14 cellular contexts compared by ENCODE assay signal in the genomic region with DNA sequence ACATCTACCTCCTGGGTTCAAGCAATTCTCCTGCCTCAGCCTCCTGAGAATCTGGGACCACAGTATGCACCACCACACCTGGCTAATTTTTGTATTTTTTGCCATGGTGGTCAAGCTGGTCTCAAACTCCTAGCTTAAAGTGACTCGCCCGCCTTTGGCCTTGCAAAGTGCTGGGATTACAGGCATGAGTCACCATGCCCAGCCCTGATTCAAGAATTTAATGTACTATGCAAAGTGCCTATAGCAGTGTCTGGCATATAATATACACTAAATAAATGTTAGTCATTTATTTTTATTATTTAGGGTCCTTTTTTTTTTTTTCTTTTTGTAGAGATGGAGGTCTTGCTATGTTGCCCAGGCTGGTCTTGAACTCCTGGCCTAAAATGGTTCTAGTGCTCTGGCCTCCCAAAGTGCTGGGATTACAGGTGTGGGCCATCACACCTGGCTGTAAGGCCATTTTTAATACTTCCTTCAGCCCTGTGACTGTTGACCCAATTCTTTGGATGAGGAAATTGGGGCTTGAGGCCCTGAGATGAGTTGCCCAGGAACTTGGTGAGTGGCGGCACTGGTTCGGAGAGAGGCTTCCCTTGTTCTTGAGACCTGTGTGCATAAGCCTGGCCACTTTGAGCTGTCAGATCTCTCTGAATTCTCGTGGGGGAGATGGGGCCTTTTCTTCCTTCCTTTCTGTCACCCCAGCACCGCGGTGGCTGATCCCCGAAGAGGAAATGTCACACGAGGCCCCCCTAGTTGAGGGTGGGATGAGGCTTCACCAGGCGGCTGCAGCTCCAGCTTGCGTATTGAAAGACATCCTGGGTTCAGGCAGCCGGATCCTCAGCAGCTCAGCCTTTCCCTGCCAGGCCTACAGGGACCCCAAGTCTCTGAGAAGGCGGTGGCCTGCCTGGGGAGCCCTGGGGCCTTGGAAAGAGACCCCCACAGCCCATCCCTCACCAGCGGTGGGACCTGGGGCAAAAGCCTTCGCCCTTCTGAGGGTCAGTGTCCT. TPM values are rescaled to one million over a fixed set of nuclear protein-coding genes. Genes with fewer than 3 reads are reported as not detected.
DNase-seq lines count a peak whose midpoint lies in the region; ATAC-seq and TF ChIP-seq lines count a peak whose summit lies in the region.
"Had no signal": no experiment of that assay in that cellular context is flagged by ENCODE, and none has a peak within 500 bp of the region (broad histone marks: within the 10 kb centered on the region; RNA-seq: fewer than 3 reads in every experiment).

No MANE protein-coding gene starts in this region.

- CTCF ChIA-PET in activated CD8-positive, alpha-beta memory T cell treated with anti-CD3 and anti-CD28 coated beads, Interleukin-2, amount 10 ng/mL, durations not matched to agents 7 days and 5 days (lab: Charles Lee): interaction anchor here (0.5 to 1.3 kb wide), 4 partner anchors 14 to 542 kb away, joined by 3 to 5 read pairs (median 4); no protein-coding TSS in a partner anchor
- CTCF ChIA-PET in PC-3 (lab: Charles Lee): no interaction called here

- peak; percentile 48 for ATAC-seq in activated CD8-positive, alpha-beta memory T cell treated with anti-CD3 and anti-CD28 coated beads, Interleukin-2, amount 10 ng/mL, durations not matched to agents 7 days and 5 days
- ATAC-seq in PC-3 (peak; percentile 37; the same call in 1 of the 2 replicates), GM19035 (IDR thresholded peaks at IDR 0.05; ENCODE audit: unreplicated experiment) (no peak)
- ATAC-seq in stimulated activated naive CD8-positive, alpha-beta T cell treated with anti-CD3 and anti-CD28 coated beads, Interleukin-15, Interleukin-2, amounts not matched to agents 100 U/mL and 50 U/mL, for 24 hours: no peak
- ATAC-seq: left cardiac atrium, natural killer cell had no signal

- no peak for DNase-seq in activated CD8-positive, alpha-beta memory T cell treated with anti-CD3 and anti-CD28 coated beads, Interleukin-2, amount 10 ng/mL, durations not matched to agents 7 days and 5 days
- DNase-seq in activated CD8-positive, alpha-beta memory T cell treated with anti-CD3 and anti-CD28 coated beads, Interleukin-2, amount 50 U/mL, for 48 hours: no peak
- DNase-seq in PC-3 (peak; percentile 51), epithelial cell of esophagus (ENCODE audit: low read depth) (peak; percentile 47), mucosa of gallbladder (ENCODE audit: low spot score) (no peak)
- peak; percentile 35 for DNase-seq in stimulated activated naive CD8-positive, alpha-beta T cell treated with anti-CD3 and anti-CD28 coated beads, Interleukin-15, Interleukin-2, amounts not matched to agents 100 U/mL and 50 U/mL, for 24 hours
- DNase-seq in activated CD4-positive, CD25-positive, alpha-beta regulatory T cell (lab: John Stamatoyannopoulos, UW): no peak
- DNase-seq: left cardiac atrium, natural killer cell, NCI-H774 had no signal

- no peaks in the 10 kb centered on the region for H3K9me3 ChIP-seq in PC-3 (ENCODE audit: low read length)
- H3K9me3 ChIP-seq: SJSA1, upper lobe of left lung had no signal

- peaks cover 10% of the 10 kb centered on the region for H3K4me1 ChIP-seq in PC-3 (ENCODE audit: insufficient read depth, low read length)
- H3K4me1 ChIP-seq: upper lobe of left lung had no signal

- no peaks in the 10 kb centered on the region for H3K27me3 Mint-ChIP-seq in activated CD8-positive, alpha-beta memory T cell treated with anti-CD3 and anti-CD28 coated beads, Interleukin-2, amount 10 ng/mL, durations not matched to agents 7 days and 5 days

- H3K79me2 ChIP-seq in PC-3 (ENCODE audit: low read length): no peaks in the 10 kb centered on the region

- no peaks in the 10 kb centered on the region for H3F3A ChIP-seq in PC-3 (ENCODE audit: low read length, unreplicated experiment)

- no peak overlapping the region for H3K4me3 Mint-ChIP-seq in activated CD8-positive, alpha-beta memory T cell treated with anti-CD3 and anti-CD28 coated beads, Interleukin-2, amount 10 ng/mL, durations not matched to agents 7 days and 5 days
- H3K4me3 Mint-ChIP-seq: natural killer cell had no signal

- no peak overlapping the region for H3K4me3 ChIP-seq in PC-3 (ENCODE audit: low read length)
- H3K4me3 ChIP-seq in epithelial cell of esophagus (ENCODE audit: low read length): no peak overlapping the region
- H3K4me3 ChIP-seq: dorsolateral prefrontal cortex, SJSA1, upper lobe of left lung had no signal

- no peak overlapping the region for H3K27ac ChIP-seq in PC-3 (ENCODE audit: low read length)
- H3K27ac ChIP-seq: dorsolateral prefrontal cortex, SJSA1, upper lobe of left lung had no signal

- H3K9ac ChIP-seq in PC-3 (ENCODE audit: low read length): no peak overlapping the region

- no peaks in the 10 kb centered on the region for H3K9me3 Mint-ChIP-seq in activated CD8-positive, alpha-beta memory T cell treated with anti-CD3 and anti-CD28 coated beads, Interleukin-2, amount 10 ng/mL, durations not matched to agents 7 days and 5 days (ENCODE audit: low read depth)
- H3K9me3 Mint-ChIP-seq: natural killer cell had no signal

- TF ChIP-seq CTCF in PC-3 (conservative IDR thresholded peaks at IDR 0.05; ENCODE audit: low read depth, low read length): no peak
- no peak for TF ChIP-seq CTCF in epithelial cell of esophagus (IDR thresholded peaks at IDR 0.05; ENCODE audit: insufficient read depth, low read depth, low read length, missing control alignments)

- no peak overlapping the region for H3K4me2 ChIP-seq in PC-3 (ENCODE audit: low read length)

- intact Hi-C loops in PC-3 (cut with micrococcal nuclease): no loop called here

- H3K4me1 Mint-ChIP-seq in activated CD8-positive, alpha-beta memory T cell treated with anti-CD3 and anti-CD28 coated beads, Interleukin-2, amount 10 ng/mL, durations not matched to agents 7 days and 5 days: peaks cover 48% of the 10 kb centered on the region

- no peaks in the 10 kb centered on the region for H3K9me2 ChIP-seq in PC-3 (replicated peaks; ENCODE audit: low read length)

- H3K27ac Mint-ChIP-seq in activated CD8-positive, alpha-beta memory T cell treated with anti-CD3 and anti-CD28 coated beads, Interleukin-2, amount 10 ng/mL, durations not matched to agents 7 days and 5 days: peak overlapping the region; percentile 79

- no peak overlapping the region for H2AFZ ChIP-seq in PC-3 (ENCODE audit: low read length)

- H3K36me3 ChIP-seq in PC-3 (ENCODE audit: low read depth, low read length): no peaks in the 10 kb centered on the region
- H3K36me3 ChIP-seq: SJSA1, upper lobe of left lung had no signal

- no TSS peak for BruUV-seq in PC-3 (replicated peaks; lab: Mats Ljungman, UMichigan)

- H3K27me3 ChIP-seq in PC-3 (ENCODE audit: low read length): no peaks in the 10 kb centered on the region
- H3K27me3 ChIP-seq: SJSA1, upper lobe of left lung had no signal

- H4K20me1 ChIP-seq in PC-3 (ENCODE audit: low read length): no peaks in the 10 kb centered on the region

- POLR2A ChIA-PET in PC-3 (lab: Charles Lee; ENCODE audit: unreplicated experiment): no interaction called here

- H3K36me3 Mint-ChIP-seq in activated CD8-positive, alpha-beta memory T cell treated with anti-CD3 and anti-CD28 coated beads, Interleukin-2, amount 10 ng/mL, durations not matched to agents 7 days and 5 days: no peaks in the 10 kb centered on the region
- H3K36me3 Mint-ChIP-seq: natural killer cell had no signal

RNA-seq across cellular contexts. Expression of a gene that starts 38.7 kb away (rescaled TPM):
- total RNA-seq in activated CD8-positive, alpha-beta memory T cell treated with anti-CD3 and anti-CD28 coated beads, Interleukin-2, amount 10 ng/mL, durations not matched to agents 7 days and 5 days: 100 to 1,000 TPM; 200 to 236 TPM
- 0.29 and 1.0 TPM in 2 replicates for total RNA-seq in PC-3 (2014; rRNA removed)
- total RNA-seq in mucosa of gallbladder: 14.3 TPM

RNA-seq across cellular contexts. Expression of a gene that starts 49.0 kb away (rescaled TPM):
- total RNA-seq in activated CD8-positive, alpha-beta memory T cell treated with anti-CD3 and anti-CD28 coated beads, Interleukin-2, amount 10 ng/mL, durations not matched to agents 7 days and 5 days: 10 to 100 TPM; 22.1 to 27.6 TPM
- total RNA-seq in PC-3 (2014; rRNA removed): 44.8 and 50.6 TPM in 2 replicates
- 39.8 TPM for total RNA-seq in mucosa of gallbladder

Comparison
In these comparisons a context has a peak if more than half of its experiments do, and no peak if none do; other contexts are left out.
1. ATAC-seq: peak in activated CD8-positive, alpha-beta memory T cell treated with anti-CD3 and anti-CD28 coated beads, Interleukin-2, amount 10 ng/mL, durations not matched to agents 7 days and 5 days (single experiment) and PC-3 (single experiment); none in stimulated activated naive CD8-positive, alpha-beta T cell treated with anti-CD3 and anti-CD28 coated beads, Interleukin-15, Interleukin-2, amounts not matched to agents 100 U/mL and 50 U/mL, for 24 hours (single experiment) and GM19035 (single experiment).
2. DNase-seq: peak in PC-3 (single experiment), epithelial cell of esophagus (single experiment) and stimulated activated naive CD8-positive, alpha-beta T cell treated with anti-CD3 and anti-CD28 coated beads, Interleukin-15, Interleukin-2, amounts not matched to agents 100 U/mL and 50 U/mL, for 24 hours (single experiment); none in activated CD8-positive, alpha-beta memory T cell treated with anti-CD3 and anti-CD28 coated beads, Interleukin-2, amount 10 ng/mL, durations not matched to agents 7 days and 5 days (single experiment), activated CD8-positive, alpha-beta memory T cell treated with anti-CD3 and anti-CD28 coated beads, Interleukin-2, amount 50 U/mL, for 48 hours (single experiment), activated CD4-positive, CD25-positive, alpha-beta regulatory T cell (0 of 4) and mucosa of gallbladder (single experiment).
3. RNA of a gene that starts 38.7 kb away (total RNA-seq): 200 to 236 TPM in activated CD8-positive, alpha-beta memory T cell treated with anti-CD3 and anti-CD28 coated beads, Interleukin-2, amount 10 ng/mL, durations not matched to agents 7 days and 5 days; 14.3 TPM in mucosa of gallbladder (single experiment) and 0.29 to 1.0 TPM in PC-3; every median in the first group is over 10 times any median in the second.